ENCODE assay signal across 19 cellular contexts in the genomic region with DNA sequence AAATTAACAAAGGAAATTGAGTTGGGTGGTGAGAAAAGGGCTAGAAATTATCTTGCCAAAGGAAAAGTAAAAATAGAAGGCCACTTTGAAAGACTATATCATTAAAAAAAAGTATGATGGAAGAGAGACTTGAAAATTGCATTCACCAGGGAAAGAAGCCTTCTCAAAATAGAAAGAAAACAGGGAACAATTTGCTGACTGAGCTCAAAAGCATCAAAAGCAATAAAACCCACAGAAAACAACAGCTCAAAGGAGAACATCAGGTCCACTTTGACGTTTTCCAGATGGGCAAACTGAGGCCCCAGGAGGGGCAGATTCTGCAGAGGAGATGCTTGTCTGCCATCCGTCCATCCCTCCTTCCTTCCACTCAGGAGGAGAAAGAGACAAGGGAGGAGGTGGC.
"Had no signal": no experiment of that assay in that cellular context is flagged by ENCODE, and none has a peak within 500 bp of the region (broad histone marks: within the 10 kb centered on the region; RNA-seq: fewer than 3 reads in every experiment).

No MANE protein-coding gene starts in this region.

- H3K4me3 ChIP-seq: coronary artery, mucosa of descending colon, neural progenitor cell, pancreas, testis, tibial nerve, upper lobe of right lung had no signal

- H3K27me3 ChIP-seq: pancreas, testis, tibial nerve had no signal

- H3K27ac ChIP-seq: coronary artery, neural progenitor cell, pancreas, testis, tibial nerve, upper lobe of right lung had no signal

- ATAC-seq: mucosa of descending colon; naive thymus-derived CD8-positive, alpha-beta T cell; pancreas; right cardiac atrium; stimulated activated memory B cell treated with anti-CD40 and anti-IgM and Interleukin-4, amounts not matched to agents 10 μg/mL and 1 μg/mL and 100 μg/mL, for 72 hours; upper lobe of right lung had no signal

- H3K4me3 Mint-ChIP-seq: endodermal cell; neural progenitor cell; stimulated activated memory B cell treated with anti-CD40 and anti-IgM and Interleukin-4, amounts not matched to agents 10 μg/mL and 1 μg/mL and 100 μg/mL, for 72 hours; stimulated activated naive CD8-positive, alpha-beta T cell treated with anti-CD3 and anti-CD28 coated beads, Interleukin-15, Interleukin-2, amounts not matched to agents 100 ng/mL and 50 ng/mL, for 24 hours had no signal

- H3K27ac Mint-ChIP-seq: endodermal cell; neural progenitor cell; progenitor cell of endocrine pancreas; stimulated activated memory B cell treated with anti-CD40 and anti-IgM and Interleukin-4, amounts not matched to agents 10 μg/mL and 1 μg/mL and 100 μg/mL, for 72 hours; stimulated activated naive CD8-positive, alpha-beta T cell treated with anti-CD3 and anti-CD28 coated beads, Interleukin-15, Interleukin-2, amounts not matched to agents 100 ng/mL and 50 ng/mL, for 24 hours had no signal

- H3K4me2 ChIP-seq: neural progenitor cell had no signal

- H3K9me3 ChIP-seq: mucosa of descending colon, pancreas, testis, tibial nerve, upper lobe of right lung had no signal

- H2AFZ ChIP-seq: neural progenitor cell had no signal

- H3K9me3 Mint-ChIP-seq: stimulated activated naive CD8-positive, alpha-beta T cell treated with anti-CD3 and anti-CD28 coated beads, Interleukin-15, Interleukin-2, amounts not matched to agents 100 ng/mL and 50 ng/mL, for 24 hours had no signal

- H3K36me3 Mint-ChIP-seq: neural progenitor cell; stimulated activated memory B cell treated with anti-CD40 and anti-IgM and Interleukin-4, amounts not matched to agents 10 μg/mL and 1 μg/mL and 100 μg/mL, for 72 hours had no signal

- H3K9ac ChIP-seq: neural progenitor cell had no signal

- H3K4me1 Mint-ChIP-seq: naive thymus-derived CD8-positive, alpha-beta T cell; stimulated activated memory B cell treated with anti-CD40 and anti-IgM and Interleukin-4, amounts not matched to agents 10 μg/mL and 1 μg/mL and 100 μg/mL, for 72 hours had no signal

- H3K36me3 ChIP-seq: neural progenitor cell, pancreas, tibial nerve, upper lobe of right lung had no signal

- H3K4me1 ChIP-seq: neural progenitor cell, pancreas, testis, tibial nerve, upper lobe of right lung had no signal

- DNase-seq: effector CD4-positive, alpha-beta T cell; foreskin melanocyte; hypothalamus; kidney glomerular epithelial cell; mucosa of descending colon; nucleus accumbens; pancreas; right cardiac atrium; stimulated activated CD4-positive, alpha-beta T cell treated with anti-CD3 and anti-CD28 coated beads, Interleukin-4, amount 100 ng/mL, for 1 hour; testis; upper lobe of right lung had no signal
